8 cellular contexts compared by ENCODE assay signal in the genomic region with DNA sequence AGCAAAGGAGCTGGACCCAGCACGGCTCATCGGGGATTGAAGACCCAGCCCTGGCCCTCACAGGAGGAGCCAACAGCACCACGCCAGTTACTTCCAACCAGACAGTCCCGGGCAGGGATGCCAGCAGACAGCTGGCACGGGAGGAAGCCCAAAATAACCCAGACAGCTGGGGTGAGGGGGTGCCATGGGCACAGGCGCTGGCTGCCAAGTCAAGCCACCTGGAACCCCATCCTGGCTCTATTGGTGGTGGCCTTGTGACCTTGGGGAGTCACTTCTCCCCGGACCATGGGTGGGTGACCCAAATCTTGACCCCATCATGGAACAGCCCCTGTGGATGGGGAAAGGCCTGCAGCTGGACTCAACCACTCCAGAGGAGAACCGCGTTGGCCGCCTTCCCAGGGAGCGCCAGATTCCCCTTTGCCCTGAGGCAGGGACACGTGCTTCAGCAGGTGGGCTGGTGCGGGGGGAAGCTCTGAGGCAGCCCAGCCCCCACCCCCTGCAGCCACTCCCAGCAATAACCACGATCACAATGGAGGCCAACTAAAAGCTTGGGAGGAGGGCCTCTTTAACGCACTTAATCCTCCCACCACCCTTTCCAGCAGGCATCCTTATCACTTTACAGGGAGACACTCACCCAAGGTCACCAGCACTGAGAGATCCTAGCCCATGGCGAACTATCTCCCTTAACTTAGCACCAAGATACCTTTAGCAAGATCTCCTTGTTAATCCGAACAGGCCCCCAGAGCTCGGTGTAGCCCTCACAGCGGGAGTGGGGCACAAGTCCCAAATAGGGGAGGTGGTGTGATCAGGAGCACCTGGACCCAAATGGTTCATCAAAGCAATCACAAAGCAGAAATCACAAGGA. TPM values are rescaled to one million over a fixed set of nuclear protein-coding genes. Genes with fewer than 3 reads are reported as not detected.
DNase-seq lines count a peak whose midpoint lies in the region; ATAC-seq and TF ChIP-seq lines count a peak whose summit lies in the region.

No MANE protein-coding gene starts in this region.

- 0 out of 2 replicates have a peak, but pooled peaks cover 5% of the 10 kb centered on the region for H3K36me3 ChIP-seq in Loucy (ENCODE audit: insufficient read depth, low read length)
- peaks cover 0 to 10% of the 10 kb centered on the region in 2 donors for H3K36me3 ChIP-seq in esophagus (ENCODE audit: control insufficient read depth in 2 of 2, insufficient read depth in 2 of 2, low read length in 1 of 2)

- ATAC-seq in SK-N-SH treated with all-trans-retinoic acid at 6 μM for 48 hours (no peak), natural killer cell (no peak)

- no peaks in the 10 kb centered on the region for H3K36me3 Mint-ChIP-seq in natural killer cell

- peak overlapping the region; percentile 87 for H3K27ac Mint-ChIP-seq in natural killer cell

- no peaks in the 10 kb centered on the region for H3K27me3 Mint-ChIP-seq in natural killer cell (ENCODE audit: low read depth in 2 of 2)

- H2AFZ ChIP-seq in Loucy (ENCODE audit: low read length), result no peak overlapping the region

- peak overlapping the region; percentile 99 to 100 for H3K27ac ChIP-seq in esophagus (ENCODE audit: low read depth in 2 of 2, low read length in 1 of 2)

- TF ChIP-seq CTCF in Loucy (conservative IDR thresholded peaks at IDR 0.05; ENCODE audit: low read length) (no peak), natural killer cell (IDR thresholded peaks at IDR 0.05) (no peak)

- no peaks in the 10 kb centered on the region for H3K9me3 ChIP-seq in Loucy (ENCODE audit: insufficient read depth, low read depth, low read length)
- no peaks in the 10 kb centered on the region for H3K9me3 ChIP-seq in esophagus (ENCODE audit: control insufficient read depth in 2 of 2, insufficient read depth in 1 of 2, low read depth in 1 of 2, low read length in 1 of 2)

- H4K20me1 ChIP-seq in Loucy (ENCODE audit: insufficient read depth, low read length, poor library complexity, severe bottlenecking), result peaks cover 39% of the 10 kb centered on the region

- DNase-seq in Ammon's horn (ENCODE audit: low spot score) (peak; percentile 59), natural killer cell (no peak), SKM-1 treated with dmso at 0.1 percent for 144 hours (lab: John Stamatoyannopoulos, UW; ENCODE audit: unreplicated experiment) (no peak), NCI-H1930 (lab: John Stamatoyannopoulos, UW) (no peak), amniotic stem cell (lab: John Stamatoyannopoulos, UW) (no peak)

- H3K4me1 Mint-ChIP-seq in natural killer cell, result peaks cover 55 to 62% of the 10 kb centered on the region in 2 donors

- WGBS in esophagus, 2 donors, result 21 to 25% methylated on average over 19 of the region's 19 CpGs

- H3K79me2 ChIP-seq in Loucy (ENCODE audit: insufficient read depth, low read length), result peaks cover 71% of the 10 kb centered on the region

- H3K9me3 Mint-ChIP-seq in natural killer cell, result no peaks in the 10 kb centered on the region

- H3K27me3 ChIP-seq in Loucy (ENCODE audit: insufficient read depth, low read length, poor library complexity, severe bottlenecking), result peaks cover 6% of the 10 kb centered on the region
- no peaks in the 10 kb centered on the region for H3K27me3 ChIP-seq in esophagus (ENCODE audit: control insufficient read depth in 1 of 2, insufficient read depth in 2 of 2, low read length in 2 of 2)

- intact Hi-C loops in natural killer cell (cut with micrococcal nuclease), result no loop called here

- peaks cover 8% of the 10 kb centered on the region; the same call in 1 of the 2 replicates for H3F3A ChIP-seq in Loucy (ENCODE audit: low read depth)

- peak overlapping the region; percentile 89 for H3K4me2 ChIP-seq in Loucy (ENCODE audit: low read depth, low read length, poor library complexity, severe bottlenecking)

- peak overlapping the region; percentile 85 for H3K4me3 Mint-ChIP-seq in natural killer cell

- H3K9me2 ChIP-seq in Loucy (replicated peaks; ENCODE audit: low read depth, low read length), result no peaks in the 10 kb centered on the region

- H3K4me1 ChIP-seq in Loucy (ENCODE audit: insufficient read depth, low read length, poor library complexity, severe bottlenecking) (peaks cover 28% of the 10 kb centered on the region), esophagus (ENCODE audit: control insufficient read depth in 2 of 2, insufficient read depth in 2 of 2, low read length in 1 of 2) (peaks cover 2 to 36% of the 10 kb centered on the region in 2 donors)

- H3K9ac ChIP-seq in Loucy (ENCODE audit: low read depth, low read length, poor library complexity, severe bottlenecking), result peak overlapping the region; percentile 46

- peak overlapping the region; percentile 68 for H3K4me3 ChIP-seq in Loucy (ENCODE audit: low read length, poor library complexity, severe bottlenecking)
- H3K4me3 ChIP-seq in esophagus (ENCODE audit: low read depth in 1 of 2, low read length in 2 of 2), result peak overlapping the region; percentile 42 to 88

TF ChIP-seq in SK-N-SH treated with all-trans-retinoic acid at 6 μM for 48 hours, 23 proteins besides CTCF, POLR2A, EP300 and RAD21:
- TF ChIP-seq ISL1 (CRISPR knock-in tag; IDR thresholded peaks at IDR 0.05), result no peak
- TF ChIP-seq ARNTL (CRISPR knock-in tag; IDR thresholded peaks at IDR 0.05; ENCODE audit: borderline replicate concordance, low read depth), result no peak
- TF ChIP-seq SNAI2 (CRISPR knock-in tag; IDR thresholded peaks at IDR 0.05), result peak; percentile 75; the same call in 1 of the 2 replicates
- no peak for TF ChIP-seq BACH2 (CRISPR knock-in tag; IDR thresholded peaks at IDR 0.05; ENCODE audit: borderline replicate concordance)
- no peak for TF ChIP-seq ZNF8 (CRISPR knock-in tag; IDR thresholded peaks at IDR 0.05)
- TF ChIP-seq, protein P1, sequence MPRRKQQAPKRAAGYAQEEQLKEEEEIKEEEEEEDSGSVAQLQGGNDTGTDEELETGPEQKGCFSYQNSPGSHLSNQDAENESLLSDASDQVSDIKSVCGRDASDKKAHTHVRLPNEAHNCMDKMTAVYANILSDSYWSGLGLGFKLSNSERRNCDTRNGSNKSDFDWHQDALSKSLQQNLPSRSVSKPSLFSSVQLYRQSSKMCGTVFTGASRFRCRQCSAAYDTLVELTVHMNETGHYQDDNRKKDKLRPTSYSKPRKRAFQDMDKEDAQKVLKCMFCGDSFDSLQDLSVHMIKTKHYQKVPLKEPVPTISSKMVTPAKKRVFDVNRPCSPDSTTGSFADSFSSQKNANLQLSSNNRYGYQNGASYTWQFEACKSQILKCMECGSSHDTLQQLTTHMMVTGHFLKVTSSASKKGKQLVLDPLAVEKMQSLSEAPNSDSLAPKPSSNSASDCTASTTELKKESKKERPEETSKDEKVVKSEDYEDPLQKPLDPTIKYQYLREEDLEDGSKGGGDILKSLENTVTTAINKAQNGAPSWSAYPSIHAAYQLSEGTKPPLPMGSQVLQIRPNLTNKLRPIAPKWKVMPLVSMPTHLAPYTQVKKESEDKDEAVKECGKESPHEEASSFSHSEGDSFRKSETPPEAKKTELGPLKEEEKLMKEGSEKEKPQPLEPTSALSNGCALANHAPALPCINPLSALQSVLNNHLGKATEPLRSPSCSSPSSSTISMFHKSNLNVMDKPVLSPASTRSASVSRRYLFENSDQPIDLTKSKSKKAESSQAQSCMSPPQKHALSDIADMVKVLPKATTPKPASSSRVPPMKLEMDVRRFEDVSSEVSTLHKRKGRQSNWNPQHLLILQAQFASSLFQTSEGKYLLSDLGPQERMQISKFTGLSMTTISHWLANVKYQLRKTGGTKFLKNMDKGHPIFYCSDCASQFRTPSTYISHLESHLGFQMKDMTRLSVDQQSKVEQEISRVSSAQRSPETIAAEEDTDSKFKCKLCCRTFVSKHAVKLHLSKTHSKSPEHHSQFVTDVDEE (CRISPR knock-in tag; IDR thresholded peaks at IDR 0.05), result peak; percentile 55; the same call in 1 of the 2 replicates
- peak; percentile 54; the same call in 1 of the 2 replicates for TF ChIP-seq TCF4 (CRISPR knock-in tag; IDR thresholded peaks at IDR 0.05; ENCODE audit: borderline replicate concordance)
- no peak for TF ChIP-seq PPARA (CRISPR knock-in tag; IDR thresholded peaks at IDR 0.05; ENCODE audit: borderline replicate concordance)
- TF ChIP-seq ZNF565 (CRISPR knock-in tag; conservative IDR thresholded peaks at IDR 0.05; ENCODE audit: low read depth), result no peak
- TF ChIP-seq RARB (CRISPR knock-in tag; IDR thresholded peaks at IDR 0.05), result no peak

RNA-seq across cellular contexts. Expression of gene RHOF, which starts 4.7 kb away (rescaled TPM):
- polyA plus RNA-seq in esophagus, result 1 to 10 TPM; 5.8 to 6.4 TPM
- 100 to 1,000 TPM; 146 to 201 (median 177) TPM for total RNA-seq in natural killer cell

RNA-seq across cellular contexts. Expression of gene SETD1B, which starts 5.6 kb away (rescaled TPM):
- polyA plus RNA-seq in esophagus, result 10 to 100 TPM in 1 of 2 donors, 1 to 10 TPM in 1; 7.7 to 12.8 TPM
- 10 to 100 TPM; 55.1 to 57.5 (median 56.2) TPM for total RNA-seq in natural killer cell
